In genomic region chr12:24911284-24911791, GRCh38 we compare ENCODE assay signal across 1 cellular context.
TF ChIP-seq lines count a peak whose summit lies in the region.

No MANE protein-coding gene starts in this region.

TF ChIP-seq in HepG2, 621 proteins besides CTCF, POLR2A, EP300 and RAD21 (continued from another document):
- TF ChIP-seq ZNF646 (CRISPR knock-in tag; IDR thresholded peaks at IDR 0.05) (0 out of 2 replicates have a peak, but pooled peaks have one; percentile 14), ZNF430 (CRISPR knock-in tag; IDR thresholded peaks at IDR 0.05) (no peak), MBD4 (IDR thresholded peaks at IDR 0.05; ENCODE audit: borderline replicate concordance, low read length) (no peak), ZNF407 (CRISPR knock-in tag; IDR thresholded peaks at IDR 0.05; ENCODE audit: not compliant biosample characterization) (no peak), ZNF616 (CRISPR knock-in tag; IDR thresholded peaks at IDR 0.05; ENCODE audit: low read depth) (no peak), RBM22 (optimal IDR thresholded peaks at IDR 0.05; ENCODE audit: low read length) (peak; percentile 59), NFYC (CRISPR knock-in tag; IDR thresholded peaks at IDR 0.05) (no peak), ISX (CRISPR knock-in tag; conservative IDR thresholded peaks at IDR 0.05) (no peak), RBAK (CRISPR knock-in tag; IDR thresholded peaks at IDR 0.05) (no peak), HHEX (CRISPR knock-in tag; IDR thresholded peaks at IDR 0.05) (no peak), NFIB (CRISPR knock-in tag; IDR thresholded peaks at IDR 0.05; ENCODE audit: borderline replicate concordance) (no peak), ISL2 (CRISPR knock-in tag; IDR thresholded peaks at IDR 0.05) (0 out of 2 replicates have a peak, but pooled peaks have one; percentile 23), ZNF570 (CRISPR knock-in tag; IDR thresholded peaks at IDR 0.05; ENCODE audit: borderline replicate concordance) (no peak), FOXO1 (CRISPR knock-in tag; IDR thresholded peaks at IDR 0.05) (peak; percentile 29; the same call in 1 of the 2 replicates), MYC (CRISPR knock-in tag; IDR thresholded peaks at IDR 0.05; ENCODE audit: borderline replicate concordance) (no peak), NFE2L1 (CRISPR knock-in tag; IDR thresholded peaks at IDR 0.05; ENCODE audit: borderline replicate concordance) (no peak), ARHGAP35 (CRISPR knock-in tag; IDR thresholded peaks at IDR 0.05; ENCODE audit: borderline replicate concordance) (no peak), ZNF781 (CRISPR knock-in tag; IDR thresholded peaks at IDR 0.05; ENCODE audit: borderline replicate concordance, not compliant biosample characterization) (no peak), CHD4 (IDR thresholded peaks at IDR 0.05; ENCODE audit: borderline replicate concordance, low read length) (no peak), SALL1 (CRISPR knock-in tag; IDR thresholded peaks at IDR 0.05) (peak; percentile 89), IRF9 (CRISPR knock-in tag; IDR thresholded peaks at IDR 0.05; ENCODE audit: borderline replicate concordance) (no peak), HNRNPK (IDR thresholded peaks at IDR 0.05; ENCODE audit: low read depth, low read length, poor library complexity, severe bottlenecking) (no peak), AKNA (CRISPR knock-in tag; IDR thresholded peaks at IDR 0.05; ENCODE audit: borderline replicate concordance) (no peak), HMG20A (CRISPR knock-in tag; IDR thresholded peaks at IDR 0.05; ENCODE audit: borderline replicate concordance) (peak; percentile 57; the same call in 1 of the 2 replicates), MATR3 (CRISPR knock-in tag; IDR thresholded peaks at IDR 0.05) (no peak), MEIS1 (CRISPR knock-in tag; IDR thresholded peaks at IDR 0.05; ENCODE audit: borderline replicate concordance) (no peak), SNRNP70 (IDR thresholded peaks at IDR 0.05; ENCODE audit: low read depth, low read length) (no peak), PREB (CRISPR knock-in tag; IDR thresholded peaks at IDR 0.05) (no peak), ZNF652 (CRISPR knock-in tag; IDR thresholded peaks at IDR 0.05; ENCODE audit: borderline replicate concordance, low read depth) (no peak), ERF (CRISPR knock-in tag; IDR thresholded peaks at IDR 0.05) (no peak), SPEN (CRISPR knock-in tag; IDR thresholded peaks at IDR 0.05; ENCODE audit: low read depth) (no peak), HDAC1 (CRISPR knock-in tag; IDR thresholded peaks at IDR 0.05) (0 out of 2 replicates have a peak, but pooled peaks have one; percentile 20), KLF16 (CRISPR knock-in tag; IDR thresholded peaks at IDR 0.05) (no peak; a peak in 1 of 4 replicates), ZNF782 (CRISPR knock-in tag; IDR thresholded peaks at IDR 0.05; ENCODE audit: borderline replicate concordance) (no peak), ZFP36L2 (CRISPR knock-in tag; IDR thresholded peaks at IDR 0.05) (no peak), ZBTB38 (CRISPR knock-in tag; IDR thresholded peaks at IDR 0.05) (no peak)
